Comparison of ENCODE assay signal across 20 cellular contexts in genomic region chr22:23400286-23400981, GRCh38.
DNase-seq lines count a peak whose midpoint lies in the region; ATAC-seq, FAIRE-seq and TF ChIP-seq lines count a peak whose summit lies in the region.
"Had no signal": no experiment of that assay in that cellular context is flagged by ENCODE, and none has a peak within 500 bp of the region (broad histone marks: within the 10 kb centered on the region; RNA-seq: fewer than 3 reads in every experiment).

No MANE protein-coding gene starts in this region.

- TF ChIP-seq CTCF in WTC11 (IDR thresholded peaks at IDR 0.05) (no peak), neural crest cell (conservative IDR thresholded peaks at IDR 0.05) (no peak)

- H3K36me3 Mint-ChIP-seq in activated T-cell treated with anti-CD3 and anti-CD28 coated beads, Interleukin-2, amount 50 U/mL, for 4 hours (ENCODE audit: insufficient read depth) = no peaks in the 10 kb centered on the region
- H3K36me3 Mint-ChIP-seq in WTC11 = no peaks in the 10 kb centered on the region
- H3K36me3 Mint-ChIP-seq in neural crest cell (ENCODE audit: low read depth) = no peaks in the 10 kb centered on the region
- H3K36me3 Mint-ChIP-seq: brain, natural killer cell had no signal

- DNase-seq in activated T-cell treated with anti-CD3 and anti-CD28 coated beads, Interleukin-2, amount 50 U/mL, for 4 hours = peak; percentile 3
- no peak for DNase-seq in activated T-cell treated with anti-CD3 and anti-CD28 coated beads, Interleukin-2, amount 50 U/mL, for 48 hours
- DNase-seq in WTC11 (ENCODE audit: low spot score) (peak; percentile 8), neural crest cell (ENCODE audit: low read depth, low spot score) (no peak), urothelium cell line (ENCODE audit: low spot score) (no peak)
- DNase-seq in stimulated activated CD8-positive, alpha-beta memory T cell treated with anti-CD3 and anti-CD28 coated beads, Interleukin-4, amount 100 ng/mL, for 48 hours = no peak
- DNase-seq: activated CD4-positive, alpha-beta T cell treated with anti-CD3 and anti-CD28 coated beads for 48 hours; activated CD8-positive, alpha-beta memory T cell treated with anti-CD3 and anti-CD28 coated beads for 24 hours; activated naive CD4-positive, alpha-beta T cell; GDM1; natural killer cell; NCI-H1417 treated with DMSO at 0.1 percent for 48 hours; stimulated activated CD4-positive, alpha-beta T cell treated with anti-CD3 and anti-CD28 coated beads, Interleukin-15, amount 100 ng/mL, for 24 hours; stimulated activated naive CD4-positive, alpha-beta T cell had no signal

- TF ChIP-seq POLR2A in GM18505 (IDR thresholded peaks at IDR 0.05; ENCODE audit: borderline replicate concordance, extremely low read depth, insufficient read depth, insufficient read length) = no peak

- ATAC-seq in activated T-cell treated with anti-CD3 and anti-CD28 coated beads, Interleukin-2, amount 50 U/mL, for 4 hours = no peak
- ATAC-seq in WTC11 = no peak
- no peak for ATAC-seq in HG03175 (IDR thresholded peaks at IDR 0.05; ENCODE audit: unreplicated experiment)
- ATAC-seq in GM18505 (IDR thresholded peaks at IDR 0.05; ENCODE audit: unreplicated experiment) = no peak
- ATAC-seq: A549, left lung, natural killer cell had no signal

- CTCF ChIA-PET in WTC11 (lab: Charles Lee) = no interaction called here

- no peaks in the 10 kb centered on the region for H3K9me3 Mint-ChIP-seq in activated T-cell treated with anti-CD3 and anti-CD28 coated beads, Interleukin-2, amount 50 U/mL, for 4 hours
- H3K9me3 Mint-ChIP-seq in WTC11 (no peaks in the 10 kb centered on the region), neural crest cell (no peaks in the 10 kb centered on the region)
- H3K9me3 Mint-ChIP-seq: natural killer cell had no signal

- H3K4me3 Mint-ChIP-seq in activated T-cell treated with anti-CD3 and anti-CD28 coated beads, Interleukin-2, amount 50 U/mL, for 4 hours = no peak overlapping the region
- no peak overlapping the region for H3K4me3 Mint-ChIP-seq in WTC11
- H3K4me3 Mint-ChIP-seq in neural crest cell = peak overlapping the region; percentile 49
- H3K4me3 Mint-ChIP-seq: natural killer cell had no signal

- peaks cover 3% of the 10 kb centered on the region for H3K27me3 Mint-ChIP-seq in activated T-cell treated with anti-CD3 and anti-CD28 coated beads, Interleukin-2, amount 50 U/mL, for 4 hours (ENCODE audit: low read depth)
- no peaks in the 10 kb centered on the region for H3K27me3 Mint-ChIP-seq in WTC11 (ENCODE audit: low read depth)
- H3K27me3 Mint-ChIP-seq in neural crest cell (ENCODE audit: low read depth) = no peaks in the 10 kb centered on the region

- no peak overlapping the region for H3K27ac Mint-ChIP-seq in WTC11
- H3K27ac Mint-ChIP-seq in neural crest cell (ENCODE audit: unreplicated experiment) = no peak overlapping the region
- H3K27ac Mint-ChIP-seq: natural killer cell had no signal

- POLR2A ChIA-PET in WTC11 (lab: Charles Lee) = no interaction called here

- H3K4me1 Mint-ChIP-seq in activated T-cell treated with anti-CD3 and anti-CD28 coated beads, Interleukin-2, amount 50 U/mL, for 4 hours (ENCODE audit: low read depth) = no peaks in the 10 kb centered on the region
- H3K4me1 Mint-ChIP-seq in WTC11 = peaks cover 4% of the 10 kb centered on the region
- H3K4me1 Mint-ChIP-seq in neural crest cell = no peaks in the 10 kb centered on the region

- peak; percentile 46 for FAIRE-seq in urothelium cell line (lab: Jason Lieb, UNC)
- FAIRE-seq: A549, endothelial cell of umbilical vein had no signal

TF ChIP-seq in WTC11, 78 proteins besides CTCF, POLR2A, EP300 and RAD21 (continues in another document):
- TF ChIP-seq JAZF1 (CRISPR knock-in tag; IDR thresholded peaks at IDR 0.05) = no peak
- no peak for TF ChIP-seq ZNF232 (CRISPR knock-in tag; IDR thresholded peaks at IDR 0.05)
- no peak for TF ChIP-seq USF2 (CRISPR knock-in tag; IDR thresholded peaks at IDR 0.05)
- TF ChIP-seq CREM (CRISPR knock-in tag; IDR thresholded peaks at IDR 0.05) = no peak
- TF ChIP-seq PREB (CRISPR knock-in tag; IDR thresholded peaks at IDR 0.05; ENCODE audit: borderline replicate concordance) = no peak
- TF ChIP-seq ESRRA (CRISPR knock-in tag; IDR thresholded peaks at IDR 0.05; ENCODE audit: borderline replicate concordance) = no peak
- TF ChIP-seq ZNF121 (CRISPR knock-in tag; IDR thresholded peaks at IDR 0.05) = no peak
- TF ChIP-seq NFYB (CRISPR knock-in tag; conservative IDR thresholded peaks at IDR 0.05; ENCODE audit: low read depth) = no peak
- no peak for TF ChIP-seq E2F5 (CRISPR knock-in tag; IDR thresholded peaks at IDR 0.05)
- TF ChIP-seq ARID4B (CRISPR knock-in tag; IDR thresholded peaks at IDR 0.05; ENCODE audit: borderline replicate concordance) = no peak
- no peak for TF ChIP-seq FOXJ3 (CRISPR knock-in tag; IDR thresholded peaks at IDR 0.05; ENCODE audit: borderline replicate concordance)
- no peak for TF ChIP-seq ZNF281 (CRISPR knock-in tag; IDR thresholded peaks at IDR 0.05)
- no peak for TF ChIP-seq ZNF317 (CRISPR knock-in tag; IDR thresholded peaks at IDR 0.05; ENCODE audit: borderline replicate concordance, low read depth)

Comparison
In these comparisons a context has a peak if more than half of its experiments do, and no peak if none do; other contexts are left out.
1. DNase-seq: peak in activated T-cell treated with anti-CD3 and anti-CD28 coated beads, Interleukin-2, amount 50 U/mL, for 4 hours (single experiment) and WTC11 (single experiment); none in activated T-cell treated with anti-CD3 and anti-CD28 coated beads, Interleukin-2, amount 50 U/mL, for 48 hours (0 of 2), neural crest cell (single experiment), urothelium cell line (single experiment) and stimulated activated CD8-positive, alpha-beta memory T cell treated with anti-CD3 and anti-CD28 coated beads, Interleukin-4, amount 100 ng/mL, for 48 hours (single experiment).